In genomic region chr2:176092270-176093144, GRCh38 we compare ENCODE assay signal across 9 cellular contexts. TPM values are rescaled to one million over a fixed set of nuclear protein-coding genes. Genes with fewer than 3 reads are reported as not detected.
A peak's percentile ranks its signal among the peaks of the same experiment; 100 is the strongest.
DNase-seq lines count a peak whose midpoint lies in the region; ATAC-seq and TF ChIP-seq lines count a peak whose summit lies in the region.
"Had no signal": no experiment of that assay in that cellular context is flagged by ENCODE, and none has a peak within 500 bp of the region (broad histone marks: within the 10 kb centered on the region; RNA-seq: fewer than 3 reads in every experiment).

TSS of gene HOXD13 (plus strand) at chr2:176092721. CDS start at chr2:176092891, 170 bp downstream.

- no peak for TF ChIP-seq POLR2A in transverse colon (IDR thresholded peaks at IDR 0.05)

- H3K4me3 ChIP-seq in SK-N-MC (peak within 1 kb of the TSS; percentile 89), transverse colon (peak within 1 kb of the TSS in 3 of 4 donors; percentile 9 to 52 (median 38))

- no peak for TF ChIP-seq CTCF in transverse colon (IDR thresholded peaks at IDR 0.05)

- H3K9me3 ChIP-seq in SK-N-MC (ENCODE audit: low read depth, low read length) (no peaks in the 10 kb centered on the region), transverse colon (no peaks in the 10 kb centered on the region)
- H3K9me3 ChIP-seq: gastroesophageal sphincter had no signal

- H3K27ac ChIP-seq in SK-N-MC (peak within 1 kb of the TSS; percentile 77), transverse colon (no peak within 1 kb of the TSS)
- H3K27ac ChIP-seq: gastroesophageal sphincter had no signal

- peaks cover 8 to 40% (median 28%) of the 10 kb centered on the region in 4 donors for H3K4me1 ChIP-seq in transverse colon

- H3K27me3 ChIP-seq in transverse colon: peaks cover 100% of the 10 kb centered on the region

- H3K36me3 ChIP-seq in SK-N-MC (ENCODE audit: insufficient read depth, low read length) (peaks cover 20% of the 10 kb centered on the region), transverse colon (no peaks in the 10 kb centered on the region)
- H3K36me3 ChIP-seq: gastroesophageal sphincter had no signal

- in situ Hi-C loops in transverse colon (cut with MboI; ENCODE audit: low pct_ligation_motif_present in 1 of 4, low pct_unique_long_range_greater_than_20kb in 1 of 4, low sequenced_read_pairs in 3 of 4): loop anchor here in 3 of 4 donors (10.0 to 25.0 kb wide), 4 partner anchors 405 to 730 kb away; no protein-coding TSS in a partner anchor

- no peak for ATAC-seq in Right ventricle myocardium inferior
- ATAC-seq in GM21367 (IDR thresholded peaks at IDR 0.05; ENCODE audit: unreplicated experiment): no peak
- ATAC-seq: gastroesophageal sphincter had no signal

- H3K9ac ChIP-seq in SK-N-MC (ENCODE audit: insufficient read length): peak within 1 kb of the TSS; percentile 90

- intact Hi-C loops in cardiac septum (cut with DNase I): no loop called here
- intact Hi-C loops in Right ventricle myocardium inferior (cut with DNase I): loop anchor here (10.0 kb wide), 1 partner anchor 838 kb away; no protein-coding TSS in a partner anchor
- intact Hi-C loops in transverse colon (cut with DNase I; ENCODE audit: low total_unique reads): no loop called here

- DNase-seq in cardiac septum (ENCODE audit: low spot score) (peak; percentile 69), Right ventricle myocardium inferior (ENCODE audit: missing footprints) (no peak), SK-N-MC (ENCODE audit: low read depth, low spot score) (no peak), iPS-NIHi7 (ENCODE audit: extremely low spot score) (peak; percentile 59), transverse colon (no peak), hippocampal formation (lab: John Stamatoyannopoulos, UW) (no peak), RPMI8226 (no peak)

- no peak for TF ChIP-seq EP300 in transverse colon (IDR thresholded peaks at IDR 0.05; ENCODE audit: low read depth)

- 13% methylated on average over 72 of the region's 95 CpGs; no CpG with 5 or more reads in 1 of the 2 donors for WGBS in transverse colon (ENCODE audit: low coverage in 1 of 2), 2 donors

RNA-seq across cellular contexts. Expression of gene HOXD13, which starts in this region (rescaled TPM):
- total RNA-seq in cardiac septum: not detected
- not detected for total RNA-seq in Right ventricle myocardium inferior
- under 1 TPM in 1 of 4 donors, not detected in 3; 0.32 TPM for total RNA-seq in transverse colon
- total RNA-seq: gastroesophageal sphincter had no signal

Comparison
In these comparisons a context has a peak if more than half of its experiments do, and no peak if none do; other contexts are left out.
1. Peak in DNase-seq in cardiac septum; RNA of the gene not detected or under 1 TPM.